26 cellular contexts compared by ENCODE assay signal in genomic region chr10:89505606-89506005, GRCh38. TPM values are rescaled to one million over a fixed set of nuclear protein-coding genes. Genes with fewer than 3 reads are reported as not detected.
"Had no signal": no experiment of that assay in that cellular context is flagged by ENCODE, and none has a peak within 500 bp of the region (broad histone marks: within the 10 kb centered on the region; RNA-seq: fewer than 3 reads in every experiment).

No MANE protein-coding gene starts in this region.

- FAIRE-seq: astrocyte, TTC549 had no signal

- ATAC-seq: activated T-cell treated with anti-CD3 and anti-CD28 coated beads, Interleukin-2, amount 50 U/mL, for 4 hours; T-cell had no signal

- H3K36me3 ChIP-seq: MG63, Peyer's patch had no signal

- DNase-seq: activated B cell treated with CpG ODN at 0.5 μM for 24 hours; activated CD4-positive, alpha-beta T cell treated with anti-CD3 and anti-CD28 coated beads for 1 hour; activated CD4-positive, alpha-beta T cell treated with anti-CD3 and anti-CD28 coated beads, Interleukin-2, amount 10 ng/mL, durations not matched to agents 24 days and 14 days; activated CD4-positive, alpha-beta T cell treated with anti-CD3 and anti-CD28 coated beads, Interleukin-2, amount 50 U/mL, for 48 hours; activated CD8-positive, alpha-beta memory T cell treated with anti-CD3 and anti-CD28 coated beads for 24 hours; activated effector memory CD4-positive, alpha-beta T cell treated with anti-CD3 and anti-CD28 coated beads, Interleukin-2, amount 50 U/mL, for 16 hours; activated naive CD4-positive, alpha-beta T cell treated with Interleukin-2 at 50 U/mL for 16 hours; activated T-cell treated with anti-CD3 and anti-CD28 coated beads, Interleukin-2, amount 50 U/mL, for 4 hours; amygdala; MG63; MV-4-11; NCI-H1092 treated with DMSO at 0.1 percent for 48 hours; NCI-H1436; NCI-H1694 treated with DMSO at 0.1 percent for 48 hours; NCI-H2081; NCI-H226; NCI-H526; NK-92 treated with Interleukin-12 subunit alpha and Interleukin-12 subunit beta, amount 100 ng/mL, for 24 hours; Peyer's patch; SIG-M5; T-cell; T-helper 2 cell; T1000 had no signal

- H3K4me3 ChIP-seq: MG63, Peyer's patch, SK-N-MC had no signal

- H3K4me1 ChIP-seq: Peyer's patch had no signal

- H3K27me3 ChIP-seq: MG63, Peyer's patch had no signal

- H3K9me3 ChIP-seq: Peyer's patch had no signal

- H3K27ac ChIP-seq: Peyer's patch, SK-N-MC had no signal

RNA-seq across cellular contexts. Expression of gene SLC16A12, which starts 29.8 kb away (rescaled TPM):
- total RNA-seq: activated B cell treated with CpG ODN at 0.5 μM for 24 hours; activated CD4-positive, alpha-beta T cell treated with anti-CD3 and anti-CD28 coated beads, Interleukin-2, amount 10 ng/mL, durations not matched to agents 24 days and 14 days; activated T-cell treated with anti-CD3 and anti-CD28 coated beads, Interleukin-2, amount 50 U/mL, for 4 hours; T-cell had no signal
